1 cellular context compared by ENCODE assay signal in genomic region chr9:74920944-74921626, GRCh38.
TF ChIP-seq lines count a peak whose summit lies in the region.

No MANE protein-coding gene starts in this region.

TF ChIP-seq in H1, 55 proteins besides CTCF, POLR2A, EP300 and RAD21:
- no peak for TF ChIP-seq SRF (IDR thresholded peaks at IDR 0.05; ENCODE audit: low read depth, low read length)
